ENCODE assay signal across 12 cellular contexts in the genomic region with DNA sequence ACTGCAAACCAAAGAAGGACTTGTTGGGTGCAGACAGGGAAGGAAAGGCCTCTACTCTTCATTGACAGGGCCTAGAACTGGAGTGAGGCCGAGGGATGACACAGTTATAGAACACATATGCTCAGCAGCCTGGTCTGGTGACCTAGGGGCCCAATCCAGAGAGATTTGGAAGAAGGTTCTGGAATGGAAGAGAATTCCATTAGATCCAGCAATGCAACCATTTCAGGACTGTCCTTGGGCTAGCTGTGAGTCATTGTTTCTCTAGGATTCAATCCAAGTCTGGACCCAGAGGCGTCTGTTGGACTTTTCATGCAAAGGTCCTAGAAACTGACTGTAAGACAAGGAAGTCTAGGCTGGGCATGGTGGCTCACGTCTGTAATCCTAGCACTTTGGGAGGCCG. TPM values are rescaled to one million over a fixed set of nuclear protein-coding genes. Genes with fewer than 3 reads are reported as not detected.
DNase-seq lines count a peak whose midpoint lies in the region; ATAC-seq and FAIRE-seq lines count a peak whose summit lies in the region.
"Had no signal": no experiment of that assay in that cellular context is flagged by ENCODE, and none has a peak within 500 bp of the region (broad histone marks: within the 10 kb centered on the region; RNA-seq: fewer than 3 reads in every experiment).

No MANE protein-coding gene starts in this region.

- no peak for FAIRE-seq in frontal cortex (lab: Jason Lieb, UNC)

- intact Hi-C loops in left cardiac atrium (cut with DNase I), result no loop called here

- ATAC-seq in left cardiac atrium (peak; percentile 60 to 88), GM19455 (IDR thresholded peaks at IDR 0.05; ENCODE audit: unreplicated experiment) (no peak)

- peak; percentile 68 for DNase-seq in HCEC 1CT
- DNase-seq in astrocyte of the hippocampus (ENCODE audit: low read depth, low spot score), result peak; percentile 78
- DNase-seq in left cardiac atrium, result peak; percentile 41
- DNase-seq in smooth muscle cell of the brain vasculature (ENCODE audit: low read depth, low spot score), result peak; percentile 44
- DNase-seq in DMS 273 (lab: John Stamatoyannopoulos, UW; ENCODE audit: unreplicated experiment), result no peak
- DNase-seq in frontal cortex (ENCODE audit: low spot score in 2 of 2), result no peak
- DNase-seq in HuH-7.5 (ENCODE audit: low spot score), result no peak
- DNase-seq: activated T-cell treated with anti-CD3 and anti-CD28 coated beads for 4 hours; cerebellar nuclear complex; NCI-H1092 treated with DMSO at 0.1 percent for 48 hours; NK-92 treated with Interleukin-12 subunit alpha and Interleukin-12 subunit beta, amount 100 ng/mL, for 24 hours had no signal

RNA-seq across cellular contexts. Expression of a gene that starts 59.2 kb away (rescaled TPM):
- 1 to 10 TPM; 1.8 to 3.8 TPM for total RNA-seq in left cardiac atrium
- 4.1 TPM for total RNA-seq in frontal cortex

Comparison
In these comparisons a context has a peak if more than half of its experiments do, and no peak if none do; other contexts are left out.
1. DNase-seq: peak in HCEC 1CT (single experiment), astrocyte of the hippocampus (single experiment), left cardiac atrium (single experiment) and smooth muscle cell of the brain vasculature (single experiment); none in DMS 273 (single experiment), frontal cortex (0 of 2) and HuH-7.5 (single experiment).